28 cellular contexts compared by ENCODE assay signal in genomic region chr13:19978830-19979437, GRCh38.
"Had no signal": no experiment of that assay in that cellular context is flagged by ENCODE, and none has a peak within 500 bp of the region (broad histone marks: within the 10 kb centered on the region; RNA-seq: fewer than 3 reads in every experiment).

No MANE protein-coding gene starts in this region.

- H3K27me3 Mint-ChIP-seq: naive B cell; stimulated activated naive B cell treated with anti-CD40 and anti-IgM and Interleukin-4, amounts not matched to agents 10 μg/mL and 1 μg/mL and 100 μg/mL, for 72 hours; stimulated activated naive CD8-positive, alpha-beta T cell treated with anti-CD3 and anti-CD28 coated beads, Interleukin-15, Interleukin-2, amounts not matched to agents 100 ng/mL and 50 ng/mL, for 24 hours had no signal

- H3K4me1 ChIP-seq: suprapubic skin, upper lobe of right lung had no signal

- H3K9me3 ChIP-seq: neutrophil, suprapubic skin had no signal

- H3K9ac ChIP-seq: neural progenitor cell, parathyroid adenoma had no signal

- H3K27ac ChIP-seq: left ventricle myocardium inferior, neural progenitor cell, neutrophil, parathyroid adenoma, right atrium auricular region, skin epidermis, suprapubic skin, thoracic aorta, tibial artery, upper lobe of right lung had no signal

- FAIRE-seq: urothelium cell line had no signal

- H3K27ac Mint-ChIP-seq: mesothelial cell of epicardium; natural killer cell; nephron progenitor cell; neural progenitor cell; stimulated activated naive B cell treated with anti-CD40 and anti-IgM and Interleukin-4, amounts not matched to agents 10 μg/mL and 1 μg/mL and 100 μg/mL, for 72 hours; stimulated activated naive CD8-positive, alpha-beta T cell treated with anti-CD3 and anti-CD28 coated beads, Interleukin-15, Interleukin-2, amounts not matched to agents 100 ng/mL and 50 ng/mL, for 24 hours had no signal

- H3K4me3 ChIP-seq: left ventricle myocardium inferior, lung, neural progenitor cell, right atrium auricular region, skin epidermis, suprapubic skin, thoracic aorta, tibial artery, upper lobe of right lung had no signal

- DNase-seq: hypothalamus; islet precursor cell; left ventricle myocardium inferior; mesendoderm; naive B cell; natural killer cell; nephron progenitor cell; occipital lobe; stimulated activated CD4-positive, alpha-beta T cell treated with anti-CD3 and anti-CD28 coated beads, Interleukin-12 subunit alpha, Interleukin-12 subunit beta, amount 100 ng/mL, for 4 hours; stimulated activated CD4-positive, alpha-beta T cell treated with anti-CD3 and anti-CD28 coated beads, Interleukin-15, amount 100 ng/mL, for 24 hours; stimulated activated CD4-positive, alpha-beta T cell treated with anti-CD3 and anti-CD28 coated beads, Interleukin-2, amount 100 ng/mL, for 24 hours; stimulated activated CD4-positive, alpha-beta T cell treated with anti-CD3 and anti-CD28 coated beads, Interleukin-4, amount 100 ng/mL, for 1 hour; stimulated activated naive B cell treated with anti-CD40 and anti-IgM and Interleukin-4, amounts not matched to agents 10 μg/mL and 1 μg/mL and 100 μg/mL, for 72 hours; tibial artery; trophoblast cell; upper lobe of right lung had no signal

- H2AFZ ChIP-seq: neural progenitor cell, parathyroid adenoma had no signal

- H3K4me1 Mint-ChIP-seq: nephron progenitor cell, neural progenitor cell had no signal

- H3K27me3 ChIP-seq: neural progenitor cell, neutrophil, right atrium auricular region, suprapubic skin, tibial artery, upper lobe of right lung had no signal

- H3K4me3 Mint-ChIP-seq: mesothelial cell of epicardium; natural killer cell; nephron progenitor cell; neural progenitor cell; stimulated activated naive B cell treated with anti-CD40 and anti-IgM and Interleukin-4, amounts not matched to agents 10 μg/mL and 1 μg/mL and 100 μg/mL, for 72 hours; stimulated activated naive CD8-positive, alpha-beta T cell treated with anti-CD3 and anti-CD28 coated beads, Interleukin-15, Interleukin-2, amounts not matched to agents 100 ng/mL and 50 ng/mL, for 24 hours had no signal

- ATAC-seq: natural killer cell; sciatic nerve; stimulated activated naive B cell treated with anti-CD40 and anti-IgM and Interleukin-4, amounts not matched to agents 10 μg/mL and 1 μg/mL and 100 μg/mL, for 72 hours; upper lobe of right lung had no signal

- H3K36me3 ChIP-seq: thoracic aorta had no signal

- H3K4me2 ChIP-seq: neural progenitor cell had no signal
